In the genomic region with DNA sequence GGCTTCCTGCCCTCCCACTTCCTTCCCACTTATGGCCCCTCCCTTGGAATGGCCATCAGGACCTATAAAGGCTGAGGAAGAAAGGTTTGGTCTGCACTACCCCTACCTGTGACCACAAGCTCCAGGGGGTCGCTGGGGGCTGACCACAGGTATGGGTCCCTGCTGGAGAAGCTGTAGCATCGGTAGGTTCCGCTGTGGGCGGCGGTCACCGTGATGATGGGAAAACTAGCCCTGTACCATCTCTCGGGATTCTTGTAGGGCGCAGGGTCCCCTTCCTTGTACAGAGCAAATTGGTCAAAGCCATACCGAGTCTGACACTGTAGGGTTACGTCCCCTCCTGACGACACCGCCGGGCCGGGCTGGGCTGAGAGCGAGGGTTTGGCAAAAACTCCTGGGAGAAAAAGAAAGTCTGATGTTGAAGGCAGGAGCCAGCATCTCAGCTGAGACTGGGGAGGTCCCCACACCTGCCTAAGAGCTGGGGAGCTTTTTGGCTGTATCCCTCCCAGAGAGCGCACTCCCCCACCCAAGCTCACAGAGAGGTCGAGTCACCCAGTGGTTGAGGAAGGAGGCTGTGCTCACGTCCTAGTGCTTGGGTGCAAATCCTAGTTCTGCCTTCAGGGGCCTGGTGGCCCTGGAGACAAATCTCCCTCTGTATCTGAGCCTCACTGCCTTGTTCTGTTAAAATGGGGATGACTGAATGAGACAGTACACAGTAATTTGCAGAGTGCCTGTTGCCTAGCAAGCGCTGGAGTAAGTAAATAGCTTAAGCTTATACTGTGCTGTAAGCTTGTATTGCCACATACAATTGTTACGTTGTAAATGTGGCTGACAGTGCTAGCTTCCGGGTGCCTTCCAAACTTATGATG, we compare ENCODE assay signal across 12 cellular contexts. TPM values are rescaled to one million over a fixed set of nuclear protein-coding genes. Genes with fewer than 3 reads are reported as not detected.
DNase-seq lines count a peak whose midpoint lies in the region; ATAC-seq and TF ChIP-seq lines count a peak whose summit lies in the region.
"Had no signal": no experiment of that assay in that cellular context is flagged by ENCODE, and none has a peak within 500 bp of the region (broad histone marks: within the 10 kb centered on the region; RNA-seq: fewer than 3 reads in every experiment).

No MANE protein-coding gene starts in this region.

- no peak for TF ChIP-seq CTCF in nephron progenitor cell (IDR thresholded peaks at IDR 0.05)

- H3K4me3 Mint-ChIP-seq in naive thymus-derived CD8-positive, alpha-beta T cell = no peak overlapping the region
- H3K4me3 Mint-ChIP-seq in nephron progenitor cell = no peak overlapping the region
- H3K4me3 Mint-ChIP-seq: brain had no signal

- POLR2A ChIA-PET in naive thymus-derived CD8-positive, alpha-beta T cell (lab: Charles Lee) = interaction anchor here (0.8 kb wide), 1 partner anchor 35 kb away, joined by 3 read pairs; the partner anchor contains the start of gene RDH13

- in situ Hi-C loops in KBM-7 (cut with MboI; ENCODE audit: low pct_unique_long_range_greater_than_20kb, low sequenced_read_pairs) = no loop called here

- DNase-seq in NCI-H82 (lab: John Stamatoyannopoulos, UW) (peak; percentile 66), NCI-H82 treated with DMSO at 0.1 percent for 48 hours (lab: John Stamatoyannopoulos, UW; ENCODE audit: unreplicated experiment) (no peak), KBM-7 (peak; percentile 34), SIG-M5 (lab: John Stamatoyannopoulos, UW) (peak; percentile 33), DMS79 treated with DMSO at 0.1 percent for 48 hours (lab: John Stamatoyannopoulos, UW) (no peak), nephron progenitor cell (no peak)
- DNase-seq in naive thymus-derived CD8-positive, alpha-beta T cell = no peak
- DNase-seq: EL, NCI-H1105, retina had no signal

- ATAC-seq in naive thymus-derived CD8-positive, alpha-beta T cell = peak in 1 of 2 donors; percentile 51
- ATAC-seq in GM19328 (IDR thresholded peaks at IDR 0.05; ENCODE audit: unreplicated experiment) = no peak

- H3K27me3 Mint-ChIP-seq in naive thymus-derived CD8-positive, alpha-beta T cell = no peaks in the 10 kb centered on the region
- no peaks in the 10 kb centered on the region for H3K27me3 Mint-ChIP-seq in nephron progenitor cell (ENCODE audit: low read depth, poor library complexity)
- H3K27me3 Mint-ChIP-seq: brain had no signal

- peaks cover 0 to 35% (median 28%) of the 10 kb centered on the region in 9 donors for H3K9me3 Mint-ChIP-seq in naive thymus-derived CD8-positive, alpha-beta T cell
- peaks cover 53% of the 10 kb centered on the region for H3K9me3 Mint-ChIP-seq in nephron progenitor cell

- peaks cover 0 to 17% (median 7%) of the 10 kb centered on the region in 3 donors for H3K36me3 Mint-ChIP-seq in naive thymus-derived CD8-positive, alpha-beta T cell
- H3K36me3 Mint-ChIP-seq in nephron progenitor cell (ENCODE audit: low read depth) = peaks cover 2% of the 10 kb centered on the region

- H3K4me1 Mint-ChIP-seq in naive thymus-derived CD8-positive, alpha-beta T cell = peaks cover 4 to 13% (median 12%) of the 10 kb centered on the region in 4 donors
- no peaks in the 10 kb centered on the region for H3K4me1 Mint-ChIP-seq in nephron progenitor cell
- H3K4me1 Mint-ChIP-seq: brain had no signal

- H3K27ac Mint-ChIP-seq in naive thymus-derived CD8-positive, alpha-beta T cell = peak overlapping the region in 6 of 10 donors; percentile 19 to 85 (median 54)
- H3K27ac Mint-ChIP-seq in nephron progenitor cell = no peak overlapping the region
- H3K27ac Mint-ChIP-seq: brain had no signal

RNA-seq across cellular contexts. Expression of gene GP6, which starts 10.4 kb away (rescaled TPM):
- under 1 TPM; 0.31 to 0.69 TPM for total RNA-seq in naive thymus-derived CD8-positive, alpha-beta T cell
- polyA plus RNA-seq in naive thymus-derived CD8-positive, alpha-beta T cell = under 1 TPM in 1 of 3 donors, not detected in 2; 0.08 TPM

RNA-seq across cellular contexts. Expression of gene RDH13, which starts 35.2 kb away (rescaled TPM):
- 10 to 100 TPM; 24.3 to 26.1 TPM for total RNA-seq in naive thymus-derived CD8-positive, alpha-beta T cell
- 10 to 100 TPM in 1 of 3 donors, 1 to 10 TPM in 2; 4.3 to 18.0 (median 5.3) TPM for polyA plus RNA-seq in naive thymus-derived CD8-positive, alpha-beta T cell

RNA-seq across cellular contexts. Expression of gene EPS8L1, which starts 48.0 kb away (rescaled TPM):
- under 1 TPM in 1 of 2 experiments, not detected in 1; 0.39 TPM for total RNA-seq in naive thymus-derived CD8-positive, alpha-beta T cell
- 1 to 10 TPM in 1 of 3 donors, under 1 TPM in 2; 0.81 to 2.1 (median 0.85) TPM for polyA plus RNA-seq in naive thymus-derived CD8-positive, alpha-beta T cell

Comparison
In these comparisons a context has a peak if more than half of its experiments do, and no peak if none do; other contexts are left out.
1. DNase-seq: peak in NCI-H82 (single experiment), KBM-7 (single experiment) and SIG-M5 (single experiment); none in NCI-H82 treated with DMSO at 0.1 percent for 48 hours (single experiment), naive thymus-derived CD8-positive, alpha-beta T cell (0 of 10), DMS79 treated with DMSO at 0.1 percent for 48 hours (single experiment) and nephron progenitor cell (single experiment).